8 cellular contexts compared by ENCODE assay signal in the genomic region with DNA sequence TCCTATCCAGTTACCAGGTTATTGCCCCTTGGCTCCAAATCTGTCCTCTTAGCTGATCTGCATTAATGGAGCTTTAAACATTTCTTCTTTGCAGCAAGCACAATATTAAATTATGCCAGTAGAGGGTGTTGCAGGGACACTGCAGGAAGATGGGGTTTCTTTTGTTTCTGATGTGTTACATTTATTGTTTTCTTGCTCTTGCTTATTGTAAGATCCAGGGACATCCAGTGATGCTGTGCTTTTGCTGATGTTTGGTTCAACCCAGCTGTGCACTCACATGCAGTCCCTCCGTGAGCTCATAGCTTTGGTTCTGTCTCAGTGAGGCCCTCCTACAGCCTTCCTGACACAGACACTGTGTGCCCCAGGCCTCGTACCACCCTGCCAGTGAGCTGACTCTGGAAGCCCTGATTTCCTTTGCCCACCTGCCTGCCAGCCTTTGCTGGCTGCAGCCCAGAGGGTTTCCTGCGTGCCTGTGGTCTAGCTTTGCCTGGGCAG.
DNase-seq lines count a peak whose midpoint lies in the region; ATAC-seq and TF ChIP-seq lines count a peak whose summit lies in the region.

No MANE protein-coding gene starts in this region.

- no peaks in the 10 kb centered on the region for H3K9me2 ChIP-seq in GM23338 (ENCODE audit: insufficient read depth)

- H2AFZ ChIP-seq in GM23338 = peak overlapping the region; percentile 10; the same call in 1 of the 2 replicates

- TF ChIP-seq POLR2A in adrenal gland (IDR thresholded peaks at IDR 0.05) = no peak

- peak; percentile 77 to 78 for TF ChIP-seq CTCF in GM23338 (conservative IDR thresholded peaks at IDR 0.05; ENCODE audit: low read depth in 2 of 2)
- TF ChIP-seq CTCF in adrenal gland (IDR thresholded peaks at IDR 0.05) = peak; percentile 58 to 85 (median 72)

- no peaks in the 10 kb centered on the region for H3K36me3 Mint-ChIP-seq in GM23338 (ENCODE audit: low read depth)

- DNase-seq in COLO829 (ENCODE audit: low spot score) (peak; percentile 80), GM23338 (ENCODE audit: low spot score) (peak; percentile 73), NCI-H2171 treated with DMSO at 0.1 percent for 48 hours (lab: John Stamatoyannopoulos, UW) (peak; percentile 75), adrenal gland (peak in 4 of 7 donors; percentile 8 to 52 (median 13)), Right ventricle myocardium superior (no peak), pons (ENCODE audit: low spot score) (peak; percentile 89), mucosa of gallbladder (ENCODE audit: low spot score) (no peak)
- DNase-seq in stimulated activated CD4-positive, alpha-beta T cell treated with anti-CD3 and anti-CD28 coated beads, Interleukin-2, amount 100 ng/mL, for 24 hours = no peak

- H3K79me2 ChIP-seq in GM23338 (replicated peaks; ENCODE audit: insufficient read depth) = no peaks in the 10 kb centered on the region

- H3K9me3 ChIP-seq in adrenal gland (replicated peaks in 1 of 3) = no peaks in the 10 kb centered on the region

- no peak overlapping the region for H3K4me3 Mint-ChIP-seq in GM23338

- H3K4me1 Mint-ChIP-seq in GM23338 = no peaks in the 10 kb centered on the region

- H3K4me3 ChIP-seq in GM23338 (no peak overlapping the region), adrenal gland (no peak overlapping the region)

- no peak overlapping the region for H3K4me2 ChIP-seq in GM23338

- no peak overlapping the region for H3K27ac ChIP-seq in GM23338 (ENCODE audit: low read depth)
- no peak overlapping the region for H3K27ac ChIP-seq in adrenal gland

- no peaks in the 10 kb centered on the region for H3K36me3 ChIP-seq in GM23338 (ENCODE audit: insufficient read depth)
- H3K36me3 ChIP-seq in adrenal gland (replicated peaks in 1 of 2) = no peaks in the 10 kb centered on the region

- H3K27me3 ChIP-seq in GM23338 (ENCODE audit: insufficient read depth) (no peaks in the 10 kb centered on the region), adrenal gland (no peaks in the 10 kb centered on the region)

- no peaks in the 10 kb centered on the region for H3K4me1 ChIP-seq in GM23338 (ENCODE audit: insufficient read depth)
- H3K4me1 ChIP-seq in adrenal gland (replicated peaks in 1 of 2) = no peaks in the 10 kb centered on the region

- peak; percentile 67 for ATAC-seq in GM23338
- peak; percentile 63 for ATAC-seq in Right ventricle myocardium superior (ENCODE audit: poor library complexity)

- no peaks in the 10 kb centered on the region for H3K27me3 Mint-ChIP-seq in GM23338 (ENCODE audit: insufficient read depth, low read depth, poor library complexity)

- WGBS in adrenal gland, 4 donors = 58 to 64% (median 61%) methylated on average over 3 of the region's 3 CpGs

- H3K27ac Mint-ChIP-seq in GM23338 = no peak overlapping the region; the same call in 1 of the 2 replicates

- intact Hi-C loops in adrenal gland (cut with DNase I) (loop anchor here (5.0 to 10.0 kb wide), 3 partner anchors 465 to 480 kb away; no protein-coding TSS in a partner anchor), Right ventricle myocardium superior (cut with DNase I) (loop anchor here (5.0 kb wide), 2 partner anchors 465 to 485 kb away; no protein-coding TSS in a partner anchor)

- no peaks in the 10 kb centered on the region; the same call in 2 of the 3 replicates for H3K9me3 Mint-ChIP-seq in GM23338

- no peaks in the 10 kb centered on the region for H4K20me1 ChIP-seq in GM23338 (replicated peaks; ENCODE audit: insufficient read depth)

- H3F3A ChIP-seq in GM23338 (replicated peaks; ENCODE audit: low read depth) = no peaks in the 10 kb centered on the region

TF ChIP-seq in GM23338, 12 proteins besides CTCF, POLR2A, EP300 and RAD21:
- TF ChIP-seq NANOG (IDR thresholded peaks at IDR 0.05; ENCODE audit: borderline replicate concordance) (no peak), EZH2 (IDR thresholded peaks at IDR 0.05; ENCODE audit: low read depth, unreplicated experiment) (no peak), POLR2AphosphoS5 (IDR thresholded peaks at IDR 0.05; ENCODE audit: low read depth) (no peak), ZNF114 (CRISPR knock-in tag; IDR thresholded peaks at IDR 0.05) (no peak), STAT1 (IDR thresholded peaks at IDR 0.05; ENCODE audit: unreplicated experiment) (no peak), REST (IDR thresholded peaks at IDR 0.05; ENCODE audit: unreplicated experiment) (no peak), CREB1 (CRISPR knock-in tag; IDR thresholded peaks at IDR 0.05; ENCODE audit: low read depth) (no peak), ZNF331 (CRISPR knock-in tag; IDR thresholded peaks at IDR 0.05; ENCODE audit: low read depth) (no peak)
- TF ChIP-seq, protein P1, sequence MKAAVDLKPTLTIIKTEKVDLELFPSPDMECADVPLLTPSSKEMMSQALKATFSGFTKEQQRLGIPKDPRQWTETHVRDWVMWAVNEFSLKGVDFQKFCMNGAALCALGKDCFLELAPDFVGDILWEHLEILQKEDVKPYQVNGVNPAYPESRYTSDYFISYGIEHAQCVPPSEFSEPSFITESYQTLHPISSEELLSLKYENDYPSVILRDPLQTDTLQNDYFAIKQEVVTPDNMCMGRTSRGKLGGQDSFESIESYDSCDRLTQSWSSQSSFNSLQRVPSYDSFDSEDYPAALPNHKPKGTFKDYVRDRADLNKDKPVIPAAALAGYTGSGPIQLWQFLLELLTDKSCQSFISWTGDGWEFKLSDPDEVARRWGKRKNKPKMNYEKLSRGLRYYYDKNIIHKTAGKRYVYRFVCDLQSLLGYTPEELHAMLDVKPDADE (IDR thresholded peaks at IDR 0.05) = no peak

Comparison
In these comparisons a context has a peak if more than half of its experiments do, and no peak if none do; other contexts are left out.
1. DNase-seq: peak in COLO829 (single experiment), GM23338 (single experiment), NCI-H2171 treated with DMSO at 0.1 percent for 48 hours (single experiment), adrenal gland (4 of 7) and pons (single experiment); none in Right ventricle myocardium superior (single experiment), mucosa of gallbladder (single experiment) and stimulated activated CD4-positive, alpha-beta T cell treated with anti-CD3 and anti-CD28 coated beads, Interleukin-2, amount 100 ng/mL, for 24 hours (0 of 2).